In the genomic region with DNA sequence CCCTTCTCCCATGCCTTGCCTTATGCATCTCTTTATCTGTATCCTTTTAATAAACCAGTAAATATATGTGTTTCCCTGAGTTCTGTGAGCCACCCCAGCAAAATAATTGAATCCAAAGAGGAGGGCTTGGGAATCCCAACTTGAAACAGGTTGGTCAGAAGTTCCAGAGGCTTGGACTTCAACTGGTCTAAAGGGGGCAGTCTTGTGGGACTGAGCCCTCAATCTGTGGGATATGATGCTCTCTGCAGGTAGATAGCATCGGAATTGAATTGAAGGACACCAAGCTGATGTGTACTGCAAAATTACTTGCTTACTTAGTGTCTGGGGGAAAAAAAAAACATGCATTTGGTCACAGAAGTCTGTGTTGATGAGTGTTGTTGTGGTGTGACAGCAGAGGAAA, we compare ENCODE assay signal across 22 cellular contexts.
"Had no signal": no experiment of that assay in that cellular context is flagged by ENCODE, and none has a peak within 500 bp of the region (broad histone marks: within the 10 kb centered on the region; RNA-seq: fewer than 3 reads in every experiment).

No MANE protein-coding gene starts in this region.

- H3K27ac ChIP-seq: PC-9, Peyer's patch, SJCRH30 had no signal

- H3K4me2 ChIP-seq: PC-9 had no signal

- H3K27me3 ChIP-seq: Peyer's patch, SJCRH30 had no signal

- H3K36me3 ChIP-seq: Peyer's patch, SJCRH30 had no signal

- H3K9me3 ChIP-seq: Peyer's patch, SJCRH30 had no signal

- H2AFZ ChIP-seq: PC-9 had no signal

- DNase-seq: KBM-7, MV-4-11, NCI-H1048, NCI-H1105, NCI-H1417, NCI-H1436 treated with DMSO at 0.1 percent for 48 hours, NCI-H1694 treated with DMSO at 0.1 percent for 48 hours, NCI-H1930, NCI-H2081, NCI-H2107, NCI-H2227 treated with DMSO at 0.1 percent for 48 hours, NCI-H446, NCI-H510A, NCI-H524 treated with DMSO at 0.1 percent for 48 hours, NCI-H69, NCI-H774, PC-9, Peyer's patch, SHP77 treated with DMSO at 0.1 percent for 48 hours, SJCRH30 had no signal

- H3K4me1 ChIP-seq: Peyer's patch, SJCRH30 had no signal

- H3K4me3 ChIP-seq: PC-9, Peyer's patch, SJCRH30 had no signal

- ATAC-seq: Right ventricle myocardium inferior, SK-N-SH treated with all-trans-retinoic acid at 6 μM for 48 hours had no signal
